In genomic region chr10:62277946-62278345, GRCh38 we compare ENCODE assay signal across 27 cellular contexts. TPM values are rescaled to one million over a fixed set of nuclear protein-coding genes. Genes with fewer than 3 reads are reported as not detected.
"Had no signal": no experiment of that assay in that cellular context is flagged by ENCODE, and none has a peak within 500 bp of the region (broad histone marks: within the 10 kb centered on the region; RNA-seq: fewer than 3 reads in every experiment).

No MANE protein-coding gene starts in this region.

- H3K4me3 Mint-ChIP-seq: activated CD4-positive, alpha-beta memory T cell treated with anti-CD3 and anti-CD28 coated beads for 36 hours; activated CD4-positive, alpha-beta T cell treated with anti-CD3 and anti-CD28 coated beads, Interleukin-2, amount 10 ng/mL, durations not matched to agents 24 days and 14 days; activated naive CD4-positive, alpha-beta T cell treated with anti-CD3 and anti-CD28 coated beads, Interleukin-2, amount 10 ng/mL, durations not matched to agents 7 days and 5 days; activated naive CD8-positive, alpha-beta T cell treated with anti-CD3 and anti-CD28 coated beads, Interleukin-2, amount 10 ng/mL, durations not matched to agents 7 days and 5 days; activated T-cell treated with anti-CD3 and anti-CD28 coated beads, Interleukin-2, amount 50 U/mL, for 24 hours; naive B cell had no signal

- H3K4me1 ChIP-seq: left lung, pancreas, prostate gland, suprapubic skin had no signal

- H3K27ac Mint-ChIP-seq: activated CD4-positive, alpha-beta memory T cell treated with anti-CD3 and anti-CD28 coated beads for 36 hours; activated CD4-positive, alpha-beta T cell treated with anti-CD3 and anti-CD28 coated beads, Interleukin-2, amount 10 ng/mL, durations not matched to agents 24 days and 14 days; activated naive CD4-positive, alpha-beta T cell treated with anti-CD3 and anti-CD28 coated beads, Interleukin-2, amount 10 ng/mL, durations not matched to agents 7 days and 5 days; activated naive CD8-positive, alpha-beta T cell treated with anti-CD3 and anti-CD28 coated beads, Interleukin-2, amount 10 ng/mL, durations not matched to agents 7 days and 5 days; activated T-cell treated with anti-CD3 and anti-CD28 coated beads, Interleukin-2, amount 50 U/mL, for 24 hours; naive B cell had no signal

- H3K9me3 ChIP-seq: ascending aorta, left lung, mucosa of descending colon, pancreas, prostate gland, suprapubic skin, tibial artery had no signal

- H3K27me3 Mint-ChIP-seq: activated CD4-positive, alpha-beta memory T cell treated with anti-CD3 and anti-CD28 coated beads for 36 hours had no signal

- H3K4me1 Mint-ChIP-seq: activated CD4-positive, alpha-beta T cell treated with anti-CD3 and anti-CD28 coated beads, Interleukin-2, amount 10 ng/mL, durations not matched to agents 24 days and 14 days; activated naive CD4-positive, alpha-beta T cell treated with anti-CD3 and anti-CD28 coated beads, Interleukin-2, amount 10 ng/mL, durations not matched to agents 7 days and 5 days; activated naive CD8-positive, alpha-beta T cell treated with anti-CD3 and anti-CD28 coated beads, Interleukin-2, amount 10 ng/mL, durations not matched to agents 7 days and 5 days; naive B cell had no signal

- H3K27ac ChIP-seq: ascending aorta, brain microvascular endothelial cell, coronary artery, dorsolateral prefrontal cortex, left lung, pancreas, prostate gland, suprapubic skin, tibial artery had no signal

- ATAC-seq: left lung, mucosa of descending colon, pancreas, sciatic nerve had no signal

- H3K27me3 ChIP-seq: ascending aorta, brain microvascular endothelial cell, dorsolateral prefrontal cortex, left lung, pancreas, suprapubic skin, tibial artery had no signal

- H3K9me3 Mint-ChIP-seq: activated CD4-positive, alpha-beta memory T cell treated with anti-CD3 and anti-CD28 coated beads for 36 hours; activated CD4-positive, alpha-beta T cell treated with anti-CD3 and anti-CD28 coated beads, Interleukin-2, amount 10 ng/mL, durations not matched to agents 24 days and 14 days; activated naive CD4-positive, alpha-beta T cell treated with anti-CD3 and anti-CD28 coated beads, Interleukin-2, amount 10 ng/mL, durations not matched to agents 7 days and 5 days; activated naive CD8-positive, alpha-beta T cell treated with anti-CD3 and anti-CD28 coated beads, Interleukin-2, amount 10 ng/mL, durations not matched to agents 7 days and 5 days; activated T-cell treated with anti-CD3 and anti-CD28 coated beads, Interleukin-2, amount 50 U/mL, for 24 hours; naive B cell had no signal

- H3K4me3 ChIP-seq: ascending aorta, coronary artery, dorsolateral prefrontal cortex, left lung, lung, mucosa of descending colon, pancreas, prostate gland, smooth muscle cell, suprapubic skin, tibial artery had no signal

- H3K36me3 Mint-ChIP-seq: activated CD4-positive, alpha-beta memory T cell treated with anti-CD3 and anti-CD28 coated beads for 36 hours; activated naive CD4-positive, alpha-beta T cell treated with anti-CD3 and anti-CD28 coated beads, Interleukin-2, amount 10 ng/mL, durations not matched to agents 7 days and 5 days; activated naive CD8-positive, alpha-beta T cell treated with anti-CD3 and anti-CD28 coated beads, Interleukin-2, amount 10 ng/mL, durations not matched to agents 7 days and 5 days; naive B cell had no signal

- DNase-seq: activated CD4-positive, alpha-beta memory T cell treated with anti-CD3 and anti-CD28 coated beads for 36 hours; activated CD4-positive, alpha-beta T cell treated with anti-CD3 and anti-CD28 coated beads, Interleukin-2, amount 10 ng/mL, durations not matched to agents 24 days and 14 days; activated CD4-positive, CD25-positive, alpha-beta regulatory T cell treated with anti-CD3 and anti-CD28 coated beads, Interleukin-2, amount 50 U/mL, for 72 hours; activated CD8-positive, alpha-beta memory T cell treated with anti-CD3 and anti-CD28 coated beads, Interleukin-2, amount 50 U/mL, for 48 hours; activated gamma-delta T cell; activated naive CD4-positive, alpha-beta T cell treated with anti-CD3 and anti-CD28 coated beads, Interleukin-2, amount 10 ng/mL, durations not matched to agents 7 days and 5 days; activated naive CD8-positive, alpha-beta T cell treated with anti-CD3 and anti-CD28 coated beads, Interleukin-2, amount 10 ng/mL, durations not matched to agents 7 days and 5 days; activated T-cell treated with anti-CD3 and anti-CD28 coated beads, Interleukin-2, amount 50 U/mL, for 24 hours; dorsolateral prefrontal cortex; effector memory CD4-positive, alpha-beta T cell; head of caudate nucleus; hypothalamus; left lung; mucosa of descending colon; naive B cell; pancreas; retina; T-helper 2 cell; tibial artery had no signal

- H3K36me3 ChIP-seq: ascending aorta, brain microvascular endothelial cell, left lung, pancreas, prostate gland, suprapubic skin, tibial artery had no signal

RNA-seq across cellular contexts. Expression of gene RTKN2, which starts 9.3 kb away (rescaled TPM):
- total RNA-seq: ascending aorta had no signal
